In genomic region chr13:52848455-52849190, GRCh38 we compare ENCODE assay signal across 10 cellular contexts. TPM values are rescaled to one million over a fixed set of nuclear protein-coding genes. Genes with fewer than 3 reads are reported as not detected.
DNase-seq lines count a peak whose midpoint lies in the region; ATAC-seq lines count a peak whose summit lies in the region.
"Had no signal": no experiment of that assay in that cellular context is flagged by ENCODE, and none has a peak within 500 bp of the region (broad histone marks: within the 10 kb centered on the region; RNA-seq: fewer than 3 reads in every experiment).

TSS of gene PCDH8 (minus strand) at chr13:52848640. CDS start at chr13:52848436, 204 bp downstream.

- in situ Hi-C loops in ACHN (cut with HindIII; ENCODE audit: low pct_ligation_motif_present, low pct_unique_long_range_greater_than_20kb, low sequenced_read_pairs), result no loop called here

- peaks cover 14% of the 10 kb centered on the region for H3K4me1 ChIP-seq in CD4-positive, alpha-beta memory T cell (ENCODE audit: insufficient read depth, low read length)

- intact Hi-C loops in CD4-positive, alpha-beta memory T cell (cut with micrococcal nuclease), result no loop called here

- no peak within 1 kb of the TSS for H3K4me3 ChIP-seq in CD4-positive, alpha-beta memory T cell (ENCODE audit: low read length in 2 of 2)

- H3K9me3 ChIP-seq in CD4-positive, alpha-beta memory T cell (ENCODE audit: control insufficient read depth in 1 of 2, low read length in 2 of 2), result no peaks in the 10 kb centered on the region

- peaks cover 0 to 21% (median 17%) of the 10 kb centered on the region in 8 donors for H3K9me3 Mint-ChIP-seq in CD4-positive, alpha-beta memory T cell
- H3K9me3 Mint-ChIP-seq in activated CD4-positive, alpha-beta memory T cell treated with anti-CD3 and anti-CD28 coated beads, Interleukin-2, amount 10 ng/mL, durations not matched to agents 7 days and 5 days, result no peaks in the 10 kb centered on the region

- POLR2A ChIA-PET in CD4-positive, alpha-beta memory T cell (lab: Charles Lee; ENCODE audit: partially characterized antibody), result no interaction called here
- POLR2A ChIA-PET in activated CD4-positive, alpha-beta memory T cell treated with anti-CD3 and anti-CD28 coated beads, Interleukin-2, amount 10 ng/mL, durations not matched to agents 7 days and 5 days (lab: Charles Lee), result no interaction called here

- peaks cover 17% of the 10 kb centered on the region for H3K27me3 ChIP-seq in CD4-positive, alpha-beta memory T cell (ENCODE audit: insufficient read depth, low read length)

- H3K36me3 ChIP-seq in CD4-positive, alpha-beta memory T cell (ENCODE audit: insufficient read depth, low read length), result no peaks in the 10 kb centered on the region

- DNase-seq in CD4-positive, alpha-beta memory T cell, result no peak
- DNase-seq in NCI-H1417 (lab: John Stamatoyannopoulos, UW) (peak; percentile 94 to 97 (median 95)), kidney tubule cell (ENCODE audit: low spot score) (peak; percentile 19), hepatic stellate cell (ENCODE audit: low spot score) (no peak), ACHN (no peak)
- DNase-seq in activated CD4-positive, alpha-beta memory T cell treated with anti-CD3 and anti-CD28 coated beads, Interleukin-2, amount 10 ng/mL, durations not matched to agents 7 days and 5 days, result no peak
- DNase-seq: GDM1 had no signal

- H3K36me3 Mint-ChIP-seq in CD4-positive, alpha-beta memory T cell, result no peaks in the 10 kb centered on the region
- H3K36me3 Mint-ChIP-seq in activated CD4-positive, alpha-beta memory T cell treated with anti-CD3 and anti-CD28 coated beads, Interleukin-2, amount 10 ng/mL, durations not matched to agents 7 days and 5 days (ENCODE audit: low read depth), result peaks cover 12% of the 10 kb centered on the region

- H3K27ac Mint-ChIP-seq in CD4-positive, alpha-beta memory T cell, result peak within 1 kb of the TSS in 1 of 7 donors; percentile 24
- peak within 1 kb of the TSS; percentile 7 for H3K27ac Mint-ChIP-seq in activated CD4-positive, alpha-beta memory T cell treated with anti-CD3 and anti-CD28 coated beads, Interleukin-2, amount 10 ng/mL, durations not matched to agents 7 days and 5 days

- H3K27me3 Mint-ChIP-seq in CD4-positive, alpha-beta memory T cell, result peaks cover 52 to 55% of the 10 kb centered on the region in 2 donors
- H3K27me3 Mint-ChIP-seq in activated CD4-positive, alpha-beta memory T cell treated with anti-CD3 and anti-CD28 coated beads, Interleukin-2, amount 10 ng/mL, durations not matched to agents 7 days and 5 days, result peaks cover 69% of the 10 kb centered on the region

- ATAC-seq in HG02610 (IDR thresholded peaks at IDR 0.05; ENCODE audit: unreplicated experiment) (no peak), HG03442 (IDR thresholded peaks at IDR 0.05; ENCODE audit: unreplicated experiment) (no peak)

- CTCF ChIA-PET in CD4-positive, alpha-beta memory T cell (lab: Charles Lee; ENCODE audit: partially characterized antibody), result no interaction called here
- CTCF ChIA-PET in activated CD4-positive, alpha-beta memory T cell treated with anti-CD3 and anti-CD28 coated beads, Interleukin-2, amount 10 ng/mL, durations not matched to agents 7 days and 5 days (lab: Charles Lee), result interaction anchor here (2.0 to 2.8 kb wide), 2 partner anchors 13 to 120 kb away, joined by 4 to 12 read pairs; no protein-coding TSS in a partner anchor

- H3K4me1 Mint-ChIP-seq in CD4-positive, alpha-beta memory T cell, result peaks cover 7 to 45% (median 23%) of the 10 kb centered on the region in 4 donors
- peaks cover 25% of the 10 kb centered on the region for H3K4me1 Mint-ChIP-seq in activated CD4-positive, alpha-beta memory T cell treated with anti-CD3 and anti-CD28 coated beads, Interleukin-2, amount 10 ng/mL, durations not matched to agents 7 days and 5 days

- peak within 1 kb of the TSS in 6 of 8 donors; percentile 10 to 64 (median 45) for H3K4me3 Mint-ChIP-seq in CD4-positive, alpha-beta memory T cell
- no peak within 1 kb of the TSS for H3K4me3 Mint-ChIP-seq in activated CD4-positive, alpha-beta memory T cell treated with anti-CD3 and anti-CD28 coated beads, Interleukin-2, amount 10 ng/mL, durations not matched to agents 7 days and 5 days

- no peak within 1 kb of the TSS for H3K27ac ChIP-seq in CD4-positive, alpha-beta memory T cell (ENCODE audit: low read depth, low read length)

RNA-seq across cellular contexts. Expression of gene PCDH8, which starts in this region (rescaled TPM):
- total RNA-seq in CD4-positive, alpha-beta memory T cell, result not detected
- polyA plus RNA-seq in CD4-positive, alpha-beta memory T cell, result not detected
- total RNA-seq in activated CD4-positive, alpha-beta memory T cell treated with anti-CD3 and anti-CD28 coated beads, Interleukin-2, amount 10 ng/mL, durations not matched to agents 7 days and 5 days, result not detected
- total RNA-seq: glomerular endothelial cell had no signal

Comparison
In these comparisons a context has a peak if more than half of its experiments do, and no peak if none do; other contexts are left out.
1. DNase-seq: peak in NCI-H1417 (3 of 3) and kidney tubule cell (single experiment); none in CD4-positive, alpha-beta memory T cell (0 of 5), activated CD4-positive, alpha-beta memory T cell treated with anti-CD3 and anti-CD28 coated beads, Interleukin-2, amount 10 ng/mL, durations not matched to agents 7 days and 5 days (single experiment), hepatic stellate cell (single experiment) and ACHN (single experiment).